8 cellular contexts compared by ENCODE assay signal in genomic region chr18:55384551-55385275, GRCh38.
DNase-seq lines count a peak whose midpoint lies in the region; ATAC-seq, FAIRE-seq and TF ChIP-seq lines count a peak whose summit lies in the region.
"Had no signal": no experiment of that assay in that cellular context is flagged by ENCODE, and none has a peak within 500 bp of the region (broad histone marks: within the 10 kb centered on the region; RNA-seq: fewer than 3 reads in every experiment).

No MANE protein-coding gene starts in this region.

- FAIRE-seq in HTR-8/SVneo (lab: Jason Lieb, UNC): no peak

- H3K36me3 ChIP-seq in SU-DHL-6 (ENCODE audit: low read length): no peaks in the 10 kb centered on the region
- no peaks in the 10 kb centered on the region for H3K36me3 ChIP-seq in hepatocyte (replicated peaks; ENCODE audit: insufficient read depth, low read depth)

- no peaks in the 10 kb centered on the region for H3F3A ChIP-seq in SU-DHL-6 (ENCODE audit: insufficient read depth)

- H3K9ac ChIP-seq in SU-DHL-6 (ENCODE audit: low read length): no peak overlapping the region

- no peaks in the 10 kb centered on the region for H3K9me2 ChIP-seq in SU-DHL-6 (replicated peaks; ENCODE audit: insufficient read depth, low read length)
- no peaks in the 10 kb centered on the region for H3K9me2 ChIP-seq in hepatocyte (replicated peaks; ENCODE audit: insufficient read depth)

- no peaks in the 10 kb centered on the region for H4K20me1 ChIP-seq in SU-DHL-6 (ENCODE audit: low read depth, low read length)
- H4K20me1 ChIP-seq in hepatocyte (ENCODE audit: insufficient read depth, poor library complexity, severe bottlenecking): no peaks in the 10 kb centered on the region

- H3K4me2 ChIP-seq in SU-DHL-6 (ENCODE audit: low read depth, low read length, poor library complexity, severe bottlenecking) (no peak overlapping the region), hepatocyte (no peak overlapping the region)

- no peaks in the 10 kb centered on the region; the same call in 1 of the 2 replicates for H3K27me3 ChIP-seq in SU-DHL-6 (ENCODE audit: low read length)
- H3K27me3 ChIP-seq in hepatocyte: no peaks in the 10 kb centered on the region

- DNase-seq in ELF-1 (ENCODE audit: low read depth, low spot score): peak; percentile 60
- DNase-seq in HTR-8/SVneo (ENCODE audit: insufficient read length, low spot score): peak; percentile 15
- DNase-seq in hepatocyte (ENCODE audit: low spot score): no peak
- DNase-seq in GOT3 (lab: John Stamatoyannopoulos, UW): no peak
- no peak for DNase-seq in DMS114 treated with DMSO at 0.1 percent for 48 hours (lab: John Stamatoyannopoulos, UW; ENCODE audit: unreplicated experiment)

- H3K79me2 ChIP-seq in SU-DHL-6 (ENCODE audit: insufficient read depth, low read length) (no peaks in the 10 kb centered on the region), hepatocyte (peaks cover 13% of the 10 kb centered on the region)

- peak; percentile 53 for TF ChIP-seq CTCF in SU-DHL-6 (IDR thresholded peaks at IDR 0.05; ENCODE audit: insufficient read depth, low read length, poor library complexity, severe bottlenecking)
- peak; percentile 44 for TF ChIP-seq CTCF in hepatocyte (IDR thresholded peaks at IDR 0.05; ENCODE audit: poor library complexity)

- no peak overlapping the region for H3K27ac ChIP-seq in SU-DHL-6 (ENCODE audit: low read depth, low read length)
- no peak overlapping the region for H3K27ac ChIP-seq in hepatocyte

- WGBS in hepatocyte (ENCODE audit: low lambda C conversion rate, missing lambda C conversion rate): 75% methylated on average over 4 of the region's 4 CpGs

- peaks cover 7% of the 10 kb centered on the region for H3K4me1 ChIP-seq in hepatocyte (ENCODE audit: insufficient read depth)

- no peak overlapping the region for H2AFZ ChIP-seq in SU-DHL-6 (ENCODE audit: low read depth, low read length, severe bottlenecking)
- no peak overlapping the region for H2AFZ ChIP-seq in hepatocyte

- no peak for ATAC-seq in GM19328 (IDR thresholded peaks at IDR 0.05; ENCODE audit: unreplicated experiment)

- H3K4me3 ChIP-seq in SU-DHL-6 (ENCODE audit: insufficient read depth, low read length, poor library complexity, severe bottlenecking) (no peak overlapping the region), hepatocyte (no peak overlapping the region)
- H3K4me3 ChIP-seq: skin epidermis had no signal

- H3K9me3 ChIP-seq in SU-DHL-6 (ENCODE audit: insufficient read depth, low read length) (no peaks in the 10 kb centered on the region), hepatocyte (ENCODE audit: low read depth) (no peaks in the 10 kb centered on the region)

Comparison
In these comparisons a context has a peak if more than half of its experiments do, and no peak if none do; other contexts are left out.
1. DNase-seq: peak in ELF-1 (single experiment) and HTR-8/SVneo (single experiment); none in hepatocyte (single experiment), GOT3 (single experiment) and DMS114 treated with DMSO at 0.1 percent for 48 hours (single experiment).